8 cellular contexts compared by ENCODE assay signal in the genomic region with DNA sequence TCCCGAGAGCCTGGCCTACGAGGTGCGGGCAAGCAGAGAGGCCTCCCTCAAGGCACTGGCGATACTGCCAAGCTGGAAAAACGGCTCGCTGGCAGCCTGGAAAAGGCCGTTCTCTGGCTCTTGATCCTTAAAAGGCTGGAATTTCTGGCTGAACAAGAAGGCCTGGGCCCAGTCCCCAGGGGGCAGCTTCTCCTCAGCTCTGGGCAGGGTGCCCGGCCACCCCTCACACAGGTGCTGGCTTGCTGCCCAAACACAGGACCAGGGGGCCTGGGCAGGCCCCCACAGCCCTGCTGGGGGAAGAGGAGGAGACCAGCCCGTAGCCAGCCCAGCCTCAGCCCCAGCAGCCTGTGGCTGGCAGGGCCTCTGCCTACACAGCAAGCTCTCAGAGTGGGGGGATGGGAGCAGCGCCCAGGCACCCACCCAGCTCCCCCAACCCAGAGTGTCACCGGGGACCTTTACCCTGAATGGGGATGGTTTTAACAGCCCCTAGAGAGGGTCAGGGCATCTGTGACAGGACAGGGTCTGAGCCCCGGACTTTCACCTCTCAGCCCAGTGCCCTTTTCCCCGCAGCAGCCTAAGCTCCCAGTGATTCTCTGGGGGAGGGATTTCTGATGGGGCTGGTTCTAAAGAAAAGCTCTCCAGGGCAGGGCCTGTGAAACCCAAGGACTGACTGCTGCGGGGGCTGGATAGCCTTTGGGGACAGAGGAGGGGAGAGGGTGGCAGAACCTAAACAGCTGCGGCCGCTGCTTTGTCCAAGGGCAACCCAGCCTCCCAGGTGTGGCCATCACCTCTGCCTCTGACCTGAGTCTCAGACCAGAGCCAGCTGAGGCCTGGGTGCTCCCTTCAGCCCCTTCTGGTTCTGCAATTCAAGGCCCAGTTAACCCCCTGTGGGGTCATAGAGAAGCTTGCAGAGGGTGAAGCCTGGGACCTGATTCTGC. TPM values are rescaled to one million over a fixed set of nuclear protein-coding genes. Genes with fewer than 3 reads are reported as not detected.
DNase-seq lines count a peak whose midpoint lies in the region; ATAC-seq and TF ChIP-seq lines count a peak whose summit lies in the region.

No MANE protein-coding gene starts in this region.

- intact Hi-C loops in upper lobe of right lung (cut with DNase I): no loop called here

- no peaks in the 10 kb centered on the region for H3K27me3 ChIP-seq in lung (ENCODE audit: control insufficient read depth, insufficient read depth)
- no peaks in the 10 kb centered on the region for H3K27me3 ChIP-seq in upper lobe of right lung

- TF ChIP-seq CTCF in lung (IDR thresholded peaks at IDR 0.05; ENCODE audit: control extremely low read depth, extremely low read depth): no peak
- TF ChIP-seq CTCF in upper lobe of right lung (IDR thresholded peaks at IDR 0.05): no peak

- peak overlapping the region; percentile 75 to 94 for H3K27ac ChIP-seq in lung (ENCODE audit: low read depth in 1 of 2, low read length in 1 of 2)
- peak overlapping the region; percentile 90 for H3K27ac ChIP-seq in upper lobe of right lung

- ATAC-seq in lung (ENCODE audit: insufficient read depth, low FRiP score) (no peak), upper lobe of right lung (peak; percentile 50), GM21717 (IDR thresholded peaks at IDR 0.05; ENCODE audit: unreplicated experiment) (no peak), GM19035 (IDR thresholded peaks at IDR 0.05; ENCODE audit: unreplicated experiment) (no peak), GM19463 (IDR thresholded peaks at IDR 0.05; ENCODE audit: unreplicated experiment) (no peak)

- H3K4me1 ChIP-seq in lung (ENCODE audit: control insufficient read depth in 2 of 2, insufficient read depth in 2 of 2, low read length in 2 of 2) (peaks cover 0 to 5% of the 10 kb centered on the region in 2 donors), upper lobe of right lung (peaks cover 27% of the 10 kb centered on the region)

- H3K36me3 ChIP-seq in lung (ENCODE audit: control insufficient read depth in 2 of 2, insufficient read depth in 2 of 2, low read length in 2 of 2): no peaks in the 10 kb centered on the region
- H3K36me3 ChIP-seq in upper lobe of right lung: no peaks in the 10 kb centered on the region

- peak; percentile 83 for DNase-seq in DMS 273 (lab: John Stamatoyannopoulos, UW; ENCODE audit: unreplicated experiment)
- peak; percentile 95 for DNase-seq in NCI-H446 treated with DMSO at 0.1 percent for 48 hours (lab: John Stamatoyannopoulos, UW)
- peak; percentile 59 for DNase-seq in cerebellum (ENCODE audit: low spot score)
- peak; percentile 50 for DNase-seq in lung (ENCODE audit: low spot score)
- peak; percentile 71 for DNase-seq in upper lobe of right lung

- H3K9me3 ChIP-seq in lung (ENCODE audit: control insufficient read depth in 2 of 2, insufficient read depth in 1 of 2, low read length in 1 of 2) (no peaks in the 10 kb centered on the region), upper lobe of right lung (no peaks in the 10 kb centered on the region)

- H3K4me3 ChIP-seq in lung (no peak overlapping the region), upper lobe of right lung (no peak overlapping the region)

- WGBS in lung, 2 donors: 65 to 71% methylated on average over 16 of the region's 16 CpGs

RNA-seq across cellular contexts. Expression of a gene that starts 38.6 kb away (rescaled TPM):
- total RNA-seq in cerebellum: 13.0 TPM
- 10 to 100 TPM; 28.4 to 75.5 TPM for total RNA-seq in lung
- polyA plus RNA-seq in lung: 10 to 100 TPM; 15.3 to 30.5 TPM
- 70.1 TPM for total RNA-seq in upper lobe of right lung
